Comparison of ENCODE assay signal across 16 cellular contexts in the genomic region with DNA sequence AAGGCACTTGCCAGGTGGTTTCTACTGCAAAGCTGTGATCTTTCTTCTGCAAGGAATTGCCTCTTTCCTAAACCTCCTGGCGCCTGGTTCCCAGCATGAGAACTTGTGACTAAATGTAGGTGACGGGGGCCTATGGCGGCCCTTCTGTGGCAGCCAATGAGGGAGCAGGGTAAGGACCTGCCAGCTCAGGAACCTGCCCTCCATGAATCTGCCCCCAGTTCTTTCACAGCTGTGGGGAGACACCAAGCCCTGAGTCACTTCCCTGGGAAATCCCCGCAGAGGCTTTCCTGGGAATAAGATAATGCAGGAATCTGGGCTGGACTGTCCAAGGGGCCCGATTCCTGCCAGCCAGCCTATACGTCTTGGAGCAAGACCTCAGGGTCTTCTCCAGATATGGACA. TPM values are rescaled to one million over a fixed set of nuclear protein-coding genes. Genes with fewer than 3 reads are reported as not detected.
DNase-seq lines count a peak whose midpoint lies in the region; ATAC-seq and TF ChIP-seq lines count a peak whose summit lies in the region.
"Had no signal": no experiment of that assay in that cellular context is flagged by ENCODE, and none has a peak within 500 bp of the region (broad histone marks: within the 10 kb centered on the region; RNA-seq: fewer than 3 reads in every experiment).

No MANE protein-coding gene starts in this region.

- no peak for ATAC-seq in activated CD4-positive, CD25-positive, alpha-beta regulatory T cell treated with anti-CD3 and anti-CD28 coated beads, Interleukin-2, amount 50 U/mL, for 24 hours
- ATAC-seq in HG03457 (IDR thresholded peaks at IDR 0.05; ENCODE audit: unreplicated experiment): no peak
- ATAC-seq in GM21825 (IDR thresholded peaks at IDR 0.05; ENCODE audit: unreplicated experiment): no peak
- ATAC-seq: activated T-cell treated with anti-CD3 and anti-CD28 coated beads, Interleukin-2, amount 50 U/mL, for 72 hours; sciatic nerve had no signal

- no peak overlapping the region for H3K4me3 ChIP-seq in AG04450 (ENCODE audit: low read depth, low read length)
- H3K4me3 ChIP-seq: HAP-1, Peyer's patch, thyroid gland had no signal

- no peaks in the 10 kb centered on the region for H3K9me3 ChIP-seq in AG04450 (ENCODE audit: control insufficient read depth, insufficient read depth, low read length)
- H3K9me3 ChIP-seq: Peyer's patch, thyroid gland had no signal

- H3K27me3 ChIP-seq in AG04450 (ENCODE audit: control insufficient read depth, insufficient read depth, low read length): peaks cover 2% of the 10 kb centered on the region
- H3K27me3 ChIP-seq: Peyer's patch, thyroid gland had no signal

- DNase-seq in AG04450 (ENCODE audit: low read depth, low spot score): peak; percentile 51
- peak; percentile 18 for DNase-seq in HuH-7 (ENCODE audit: low spot score)
- DNase-seq in astrocyte of the hippocampus (ENCODE audit: low read depth, low spot score): peak; percentile 83
- DNase-seq in islet precursor cell: peak; percentile 87
- no peak for DNase-seq in UCSD-AML1 (lab: John Stamatoyannopoulos, UW; ENCODE audit: unreplicated experiment)
- DNase-seq: activated B cell treated with CpG ODN at 0.5 μM for 24 hours; activated T-cell treated with anti-CD3 and anti-CD28 coated beads, Interleukin-2, amount 50 U/mL, for 72 hours; hippocampal formation; Peyer's patch; thyroid gland had no signal

- TF ChIP-seq CTCF in AG04450 (IDR thresholded peaks at IDR 0.05; ENCODE audit: low read depth, low read length): no peak

- POLR2A ChIA-PET in AG04450 (lab: Yijun Ruan, JAX): interaction anchor here (0.6 kb wide), 1 partner anchor 125 kb away, joined by 6 read pairs; no protein-coding TSS in a partner anchor

- no peak overlapping the region for H3K27ac ChIP-seq in AG04450 (ENCODE audit: low read depth, low read length)
- H3K27ac ChIP-seq: KMS-11, Peyer's patch, thyroid gland had no signal

- CTCF ChIA-PET in AG04450 (lab: Charles Lee): no interaction called here

RNA-seq across cellular contexts. Expression of a gene that starts 56.7 kb away (rescaled TPM):
- polyA plus RNA-seq in AG04450 (2011; rRNA removed): 140 and 207 TPM in 2 replicates
- polyA minus RNA-seq in AG04450 (2011; rRNA and poly(A)+ RNA removed): 203 and 258 TPM in 2 replicates
